In the genomic region with DNA sequence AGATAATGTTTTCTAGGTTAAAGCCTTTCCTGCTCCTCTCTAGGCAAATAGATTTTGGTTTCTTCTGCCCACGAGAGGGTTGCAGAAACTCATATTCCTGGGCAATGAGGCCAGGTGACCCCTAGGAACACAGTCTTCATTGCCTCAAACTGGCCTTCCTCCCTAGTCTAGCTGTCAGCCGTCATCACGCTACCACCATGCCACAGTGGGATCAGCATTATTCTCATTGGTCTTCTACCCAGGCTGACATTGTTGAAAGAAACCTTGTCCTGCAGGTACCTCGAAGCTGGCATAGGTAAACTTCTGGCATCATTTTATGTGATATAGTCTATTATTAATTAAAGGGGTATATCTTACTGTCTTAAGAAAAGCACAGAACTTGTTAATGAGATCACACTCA, we compare ENCODE assay signal across 23 cellular contexts.
"Had no signal": no experiment of that assay in that cellular context is flagged by ENCODE, and none has a peak within 500 bp of the region (broad histone marks: within the 10 kb centered on the region; RNA-seq: fewer than 3 reads in every experiment).

No MANE protein-coding gene starts in this region.

- H3K4me3 Mint-ChIP-seq: effector memory CD8-positive, alpha-beta T cell; naive thymus-derived CD8-positive, alpha-beta T cell; stimulated activated memory B cell treated with anti-CD40 and anti-IgM and Interleukin-4, amounts not matched to agents 10 μg/mL and 1 μg/mL and 100 μg/mL, for 72 hours had no signal

- H3K4me1 ChIP-seq: lower lobe of right lung, prostate gland had no signal

- DNase-seq: dermis blood vessel endothelial cell; effector memory CD8-positive, alpha-beta T cell; foreskin fibroblast; gastrocnemius medialis; head of caudate nucleus; left ventricle myocardium superior; lower lobe of right lung; naive thymus-derived CD8-positive, alpha-beta T cell; spleen; stimulated activated CD4-positive, alpha-beta T cell treated with anti-CD3 and anti-CD28 coated beads, Interleukin-4, amount 100 ng/mL, for 4 hours; stimulated activated naive CD8-positive, alpha-beta T cell treated with anti-CD3 and anti-CD28 coated beads, Interleukin-15, Interleukin-2, amounts not matched to agents 100 U/mL and 50 U/mL, for 24 hours; upper lobe of left lung had no signal

- H3K27me3 ChIP-seq: gastrocnemius medialis, right atrium auricular region, spleen, tibial nerve, upper lobe of left lung had no signal

- H3K27ac Mint-ChIP-seq: stimulated activated memory B cell treated with anti-CD40 and anti-IgM and Interleukin-4, amounts not matched to agents 10 μg/mL and 1 μg/mL and 100 μg/mL, for 72 hours had no signal

- H3K9me3 Mint-ChIP-seq: effector memory CD8-positive, alpha-beta T cell; naive thymus-derived CD8-positive, alpha-beta T cell; stimulated activated memory B cell treated with anti-CD40 and anti-IgM and Interleukin-4, amounts not matched to agents 10 μg/mL and 1 μg/mL and 100 μg/mL, for 72 hours had no signal

- H3K27ac ChIP-seq: coronary artery, gastrocnemius medialis, lower lobe of right lung, prostate gland, right atrium auricular region, skin epidermis, spleen, thoracic aorta, tibial nerve, upper lobe of left lung had no signal

- ATAC-seq: effector memory CD8-positive, alpha-beta T cell; esophagus mucosa; gastrocnemius medialis; left ventricle myocardium superior; lower lobe of right lung; naive thymus-derived CD8-positive, alpha-beta T cell; stimulated activated memory B cell treated with anti-CD40 and anti-IgM and Interleukin-4, amounts not matched to agents 10 μg/mL and 1 μg/mL and 100 μg/mL, for 72 hours; stimulated activated naive CD8-positive, alpha-beta T cell treated with anti-CD3 and anti-CD28 coated beads, Interleukin-15, Interleukin-2, amounts not matched to agents 100 U/mL and 50 U/mL, for 24 hours had no signal

- H3K36me3 ChIP-seq: prostate gland, right atrium auricular region had no signal

- FAIRE-seq: endometrium, keratinocyte, urothelium cell line had no signal

- H3K9me3 ChIP-seq: gastrocnemius medialis, lower lobe of right lung, prostate gland, right atrium auricular region, spleen, thoracic aorta, tibial nerve, upper lobe of left lung had no signal

- H3K4me3 ChIP-seq: coronary artery, gastrocnemius medialis, lower lobe of right lung, prostate gland, right atrium auricular region, skin epidermis, spleen, thoracic aorta, tibial nerve, upper lobe of left lung had no signal

- H3K27me3 Mint-ChIP-seq: effector memory CD8-positive, alpha-beta T cell; naive thymus-derived CD8-positive, alpha-beta T cell; stimulated activated memory B cell treated with anti-CD40 and anti-IgM and Interleukin-4, amounts not matched to agents 10 μg/mL and 1 μg/mL and 100 μg/mL, for 72 hours had no signal
